13 cellular contexts compared by ENCODE assay signal in the genomic region with DNA sequence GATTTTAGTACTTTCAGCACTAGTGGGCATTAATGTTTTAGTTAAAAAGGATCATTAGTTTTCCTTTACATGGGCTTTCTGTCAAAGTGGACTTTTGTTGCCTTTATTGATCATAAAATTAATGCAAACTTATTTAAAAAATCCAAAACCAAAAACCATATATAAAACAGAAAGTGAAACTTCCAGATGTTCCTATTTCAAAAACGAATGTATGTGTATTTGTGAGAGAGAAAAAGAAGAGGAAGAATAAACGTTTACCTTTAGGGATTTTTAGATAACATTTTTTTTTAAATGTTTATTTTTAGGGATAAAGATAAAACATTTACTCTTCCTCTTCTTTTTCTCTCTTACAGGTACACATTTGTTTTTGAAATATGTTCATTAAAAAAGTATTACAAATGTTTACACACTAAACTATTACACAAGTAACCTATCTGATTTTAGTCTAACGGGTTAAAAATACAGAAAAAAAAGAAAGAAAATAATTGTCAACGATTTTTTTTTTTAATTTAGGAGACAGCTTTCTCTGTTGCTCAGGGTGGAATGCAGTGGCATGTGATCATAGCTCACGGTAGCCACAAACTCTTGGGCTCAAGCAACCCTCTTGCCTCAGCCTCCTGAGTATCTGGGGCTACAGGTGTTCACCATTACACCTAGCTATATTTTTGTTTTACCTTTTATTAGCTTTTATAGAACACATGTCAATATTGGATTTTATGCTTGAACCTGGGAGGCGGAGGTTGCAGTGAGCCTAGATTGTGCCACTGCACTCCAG. TPM values are rescaled to one million over a fixed set of nuclear protein-coding genes. Genes with fewer than 3 reads are reported as not detected.
DNase-seq lines count a peak whose midpoint lies in the region; ATAC-seq and TF ChIP-seq lines count a peak whose summit lies in the region.
"Had no signal": no experiment of that assay in that cellular context is flagged by ENCODE, and none has a peak within 500 bp of the region (broad histone marks: within the 10 kb centered on the region; RNA-seq: fewer than 3 reads in every experiment).

No MANE protein-coding gene starts in this region.

- H3K4me1 ChIP-seq in CD8-positive, alpha-beta T cell (ENCODE audit: insufficient read depth, low read length), result no peaks in the 10 kb centered on the region
- H3K4me1 ChIP-seq in mononuclear cell (ENCODE audit: insufficient read depth, low read length), result peaks cover 8% of the 10 kb centered on the region
- H3K4me1 ChIP-seq in sigmoid colon, result peaks cover 0 to 5% (median 0%) of the 10 kb centered on the region in 4 donors

- H3K4me1 Mint-ChIP-seq in CD8-positive, alpha-beta T cell (ENCODE audit: low read depth), result peaks cover 16% of the 10 kb centered on the region
- peaks cover 7% of the 10 kb centered on the region for H3K4me1 Mint-ChIP-seq in activated naive CD8-positive, alpha-beta T cell treated with anti-CD3 and anti-CD28 coated beads, Interleukin-2, amount 10 ng/mL, durations not matched to agents 7 days and 5 days
- H3K4me1 Mint-ChIP-seq: endodermal cell had no signal

- no peak for TF ChIP-seq POLR2A in sigmoid colon (IDR thresholded peaks at IDR 0.05)

- WGBS in sigmoid colon, 2 donors, result 38 to 46% methylated on average over 6 of the region's 6 CpGs

- DNase-seq in CD8-positive, alpha-beta T cell, result peak in 1 of 7 experiments; percentile 23
- DNase-seq in activated naive CD8-positive, alpha-beta T cell treated with anti-CD3 and anti-CD28 coated beads, Interleukin-2, amount 10 ng/mL, durations not matched to agents 7 days and 5 days, result no peak
- DNase-seq in sigmoid colon, result no peak
- DNase-seq in inferior parietal cortex (ENCODE audit: extremely low spot score), result no peak
- DNase-seq: endodermal cell, NCI-H2029 treated with DMSO at 0.1 percent for 48 hours, substantia nigra had no signal

- H3K27ac Mint-ChIP-seq in CD8-positive, alpha-beta T cell, result peak overlapping the region; percentile 81
- H3K27ac Mint-ChIP-seq in activated naive CD8-positive, alpha-beta T cell treated with anti-CD3 and anti-CD28 coated beads, Interleukin-2, amount 10 ng/mL, durations not matched to agents 7 days and 5 days, result peak overlapping the region; percentile 78
- H3K27ac Mint-ChIP-seq: endodermal cell, progenitor cell of endocrine pancreas had no signal

- peak overlapping the region; percentile 35 for H3K27ac ChIP-seq in CD8-positive, alpha-beta T cell (ENCODE audit: low read depth, low read length)
- H3K27ac ChIP-seq in sigmoid colon, result peak overlapping the region in 1 of 4 donors; percentile 9

- no peak for TF ChIP-seq EP300 in sigmoid colon (IDR thresholded peaks at IDR 0.05)

- no peaks in the 10 kb centered on the region for H3K9me3 ChIP-seq in CD8-positive, alpha-beta T cell (ENCODE audit: low read length)
- H3K9me3 ChIP-seq in mononuclear cell (ENCODE audit: low read depth, low read length) (no peaks in the 10 kb centered on the region), sigmoid colon (no peaks in the 10 kb centered on the region)

- no peak for TF ChIP-seq CTCF in CD8-positive, alpha-beta T cell (IDR thresholded peaks at IDR 0.05)
- no peak for TF ChIP-seq CTCF in sigmoid colon (IDR thresholded peaks at IDR 0.05)

- peaks cover 47% of the 10 kb centered on the region for H3K36me3 Mint-ChIP-seq in CD8-positive, alpha-beta T cell
- peaks cover 32% of the 10 kb centered on the region for H3K36me3 Mint-ChIP-seq in activated naive CD8-positive, alpha-beta T cell treated with anti-CD3 and anti-CD28 coated beads, Interleukin-2, amount 10 ng/mL, durations not matched to agents 7 days and 5 days

- H3K36me3 ChIP-seq in CD8-positive, alpha-beta T cell (ENCODE audit: insufficient read depth, low read length), result peaks cover 14% of the 10 kb centered on the region
- H3K36me3 ChIP-seq in sigmoid colon, result peaks cover 13 to 57% (median 20%) of the 10 kb centered on the region in 4 donors

- intact Hi-C loops in CD8-positive, alpha-beta T cell (cut with DNase I, micrococcal nuclease), result no loop called here
- intact Hi-C loops in sigmoid colon (cut with DNase I), result loop anchor here (10.0 kb wide), 1 partner anchor 49 kb away; no protein-coding TSS in a partner anchor

- CTCF ChIA-PET in CD8-positive, alpha-beta T cell (lab: Charles Lee), result no interaction called here

- peak; percentile 61 for ATAC-seq in CD8-positive, alpha-beta T cell
- ATAC-seq in GM18867 (IDR thresholded peaks at IDR 0.05; ENCODE audit: unreplicated experiment) (peak; percentile 40), GM18870 (IDR thresholded peaks at IDR 0.05; ENCODE audit: unreplicated experiment) (no peak)
- peak; percentile 68 for ATAC-seq in activated naive CD8-positive, alpha-beta T cell treated with anti-CD3 and anti-CD28 coated beads, Interleukin-2, amount 10 ng/mL, durations not matched to agents 7 days and 5 days (ENCODE audit: low read depth)
- ATAC-seq: HCT116 had no signal

- peak overlapping the region; percentile 64 for H3K4me3 Mint-ChIP-seq in CD8-positive, alpha-beta T cell
- peak overlapping the region; percentile 72 for H3K4me3 Mint-ChIP-seq in activated naive CD8-positive, alpha-beta T cell treated with anti-CD3 and anti-CD28 coated beads, Interleukin-2, amount 10 ng/mL, durations not matched to agents 7 days and 5 days
- H3K4me3 Mint-ChIP-seq: endodermal cell had no signal

- H3K27me3 ChIP-seq in CD8-positive, alpha-beta T cell (ENCODE audit: insufficient read depth, low read length), result no peaks in the 10 kb centered on the region
- H3K27me3 ChIP-seq in mononuclear cell (ENCODE audit: insufficient read depth, low read length), result no peaks in the 10 kb centered on the region
- no peaks in the 10 kb centered on the region for H3K27me3 ChIP-seq in sigmoid colon

- no peaks in the 10 kb centered on the region for H3K9me3 Mint-ChIP-seq in CD8-positive, alpha-beta T cell
- no peaks in the 10 kb centered on the region for H3K9me3 Mint-ChIP-seq in activated naive CD8-positive, alpha-beta T cell treated with anti-CD3 and anti-CD28 coated beads, Interleukin-2, amount 10 ng/mL, durations not matched to agents 7 days and 5 days
- H3K9me3 Mint-ChIP-seq: endodermal cell had no signal

- no peaks in the 10 kb centered on the region for H3K27me3 Mint-ChIP-seq in CD8-positive, alpha-beta T cell (ENCODE audit: low read depth)
- H3K27me3 Mint-ChIP-seq in activated naive CD8-positive, alpha-beta T cell treated with anti-CD3 and anti-CD28 coated beads, Interleukin-2, amount 10 ng/mL, durations not matched to agents 7 days and 5 days, result no peaks in the 10 kb centered on the region
- H3K27me3 Mint-ChIP-seq: progenitor cell of endocrine pancreas had no signal

- peak overlapping the region; percentile 32 for H3K4me3 ChIP-seq in CD8-positive, alpha-beta T cell (ENCODE audit: low read depth, low read length)
- H3K4me3 ChIP-seq in mononuclear cell (ENCODE audit: low read length) (peak overlapping the region; percentile 0), sigmoid colon (no peak overlapping the region)
- H3K4me3 ChIP-seq: lung had no signal

- POLR2A ChIA-PET in CD8-positive, alpha-beta T cell (lab: Charles Lee), result no interaction called here
- POLR2A ChIA-PET in activated naive CD8-positive, alpha-beta T cell treated with anti-CD3 and anti-CD28 coated beads, Interleukin-2, amount 10 ng/mL, durations not matched to agents 7 days and 5 days (lab: Charles Lee), result interaction anchor here (1.5 kb wide), 1 partner anchor 173 kb away, joined by 4 read pairs; the partner anchor contains the start of gene ANKRD17

RNA-seq across cellular contexts. Expression of gene COX18, which starts 16.8 kb away (rescaled TPM):
- 1 to 10 TPM; 6.7 to 7.2 TPM for total RNA-seq in CD8-positive, alpha-beta T cell
- 10 to 100 TPM; 14.0 to 17.4 TPM for total RNA-seq in activated naive CD8-positive, alpha-beta T cell treated with anti-CD3 and anti-CD28 coated beads, Interleukin-2, amount 10 ng/mL, durations not matched to agents 7 days and 5 days
- total RNA-seq in mononuclear cell (13.7 TPM), sigmoid colon (10 to 100 TPM in 3 of 4 donors, 1 to 10 TPM in 1; 9.6 to 21.3 (median 16.3) TPM)
- polyA plus RNA-seq in sigmoid colon, result 10 to 100 TPM in 2 of 3 donors, 1 to 10 TPM in 1; 6.6 to 13.6 (median 10.9) TPM

Comparison
In these comparisons a context has a peak if more than half of its experiments do, and no peak if none do; other contexts are left out.
1. H3K4me3 ChIP-seq: peak in CD8-positive, alpha-beta T cell (single experiment) and mononuclear cell (single experiment); none in sigmoid colon (0 of 4).